Comparison of ENCODE assay signal across 15 cellular contexts in genomic region chr1:112431038-112431437, GRCh38. TPM values are rescaled to one million over a fixed set of nuclear protein-coding genes. Genes with fewer than 3 reads are reported as not detected.
DNase-seq lines count a peak whose midpoint lies in the region; FAIRE-seq and TF ChIP-seq lines count a peak whose summit lies in the region.
"Had no signal": no experiment of that assay in that cellular context is flagged by ENCODE, and none has a peak within 500 bp of the region (broad histone marks: within the 10 kb centered on the region; RNA-seq: fewer than 3 reads in every experiment).

No MANE protein-coding gene starts in this region.

- no peak overlapping the region for H3K4me3 ChIP-seq in BLaER1
- no peak overlapping the region for H3K4me3 ChIP-seq in neural progenitor cell
- no peak overlapping the region for H3K4me3 ChIP-seq in colonic mucosa
- H3K4me3 ChIP-seq: ascending aorta, thoracic aorta had no signal

- H3K9me3 Mint-ChIP-seq in neural progenitor cell: no peaks in the 10 kb centered on the region
- H3K9me3 Mint-ChIP-seq: natural killer cell treated with Interleukin-12 subunit alpha and Interleukin-12 subunit beta and Interleukin-15 and Interleukin-18, amount 100 ng/mL, for 72 hours; T-cell had no signal

- FAIRE-seq in endometrium (lab: Jason Lieb, UNC): peak; percentile 29

- H3K36me3 ChIP-seq in BLaER1 (no peaks in the 10 kb centered on the region; the same call in 1 of the 2 replicates), neural progenitor cell (no peaks in the 10 kb centered on the region), colonic mucosa (no peaks in the 10 kb centered on the region)
- H3K36me3 ChIP-seq: ascending aorta, thoracic aorta had no signal

- H3K4me1 Mint-ChIP-seq in neural progenitor cell: no peaks in the 10 kb centered on the region
- H3K4me1 Mint-ChIP-seq: T-cell had no signal

- H3K4me2 ChIP-seq in BLaER1: peak overlapping the region; percentile 77
- H3K4me2 ChIP-seq in neural progenitor cell: no peak overlapping the region

- no peak overlapping the region for H2AFZ ChIP-seq in neural progenitor cell (replicated peaks)

- H3K4me1 ChIP-seq in BLaER1 (peaks cover 30% of the 10 kb centered on the region), neural progenitor cell (no peaks in the 10 kb centered on the region), colonic mucosa (no peaks in the 10 kb centered on the region)
- H3K4me1 ChIP-seq: ascending aorta had no signal

- H3K27me3 Mint-ChIP-seq in neural progenitor cell (ENCODE audit: insufficient read depth, low read depth): no peaks in the 10 kb centered on the region

- H3F3A ChIP-seq in neural progenitor cell (ENCODE audit: low read depth): no peaks in the 10 kb centered on the region

- peaks cover 16% of the 10 kb centered on the region for H3K36me3 Mint-ChIP-seq in neural progenitor cell
- H3K36me3 Mint-ChIP-seq: natural killer cell treated with Interleukin-12 subunit alpha and Interleukin-12 subunit beta and Interleukin-15 and Interleukin-18, amount 100 ng/mL, for 72 hours; T-cell had no signal

- no peaks in the 10 kb centered on the region for H3K27me3 ChIP-seq in BLaER1
- no peaks in the 10 kb centered on the region for H3K27me3 ChIP-seq in neural progenitor cell
- H3K27me3 ChIP-seq in colonic mucosa: no peaks in the 10 kb centered on the region
- H3K27me3 ChIP-seq: ascending aorta had no signal

- peak; percentile 50 for DNase-seq in MV-4-11 (lab: John Stamatoyannopoulos, UW)
- DNase-seq in neural progenitor cell (ENCODE audit: low spot score): no peak
- no peak for DNase-seq in activated CD4-positive, alpha-beta T cell treated with anti-CD3 and anti-CD28 coated beads for 1 hour
- DNase-seq in ureter (ENCODE audit: low spot score): no peak
- DNase-seq in NCI-H1694 treated with DMSO at 0.1 percent for 48 hours (lab: John Stamatoyannopoulos, UW): no peak
- DNase-seq in colonic mucosa: no peak
- DNase-seq: effector memory CD4-positive, alpha-beta T cell; glutamatergic neuron; NCI-H1048; T-cell had no signal

- no peak overlapping the region for H3K4me3 Mint-ChIP-seq in neural progenitor cell
- H3K4me3 Mint-ChIP-seq: natural killer cell treated with Interleukin-12 subunit alpha and Interleukin-12 subunit beta and Interleukin-15 and Interleukin-18, amount 100 ng/mL, for 72 hours; T-cell had no signal

- peaks cover 26% of the 10 kb centered on the region for H3K79me2 ChIP-seq in neural progenitor cell (ENCODE audit: low read depth)

- TF ChIP-seq CTCF in neural progenitor cell (IDR thresholded peaks at IDR 0.05) (no peak), colonic mucosa (IDR thresholded peaks at IDR 0.05) (no peak)

- H3K27ac ChIP-seq in BLaER1: 0 out of 2 replicates have a peak overlapping the region, but pooled peaks have one; percentile 56
- H3K27ac ChIP-seq in neural progenitor cell: no peak overlapping the region
- H3K27ac ChIP-seq in colonic mucosa: no peak overlapping the region
- H3K27ac ChIP-seq: ascending aorta had no signal

- intact Hi-C loops in colonic mucosa (cut with DNase I): no loop called here

- no peak overlapping the region for H3K27ac Mint-ChIP-seq in neural progenitor cell
- H3K27ac Mint-ChIP-seq: natural killer cell treated with Interleukin-12 subunit alpha and Interleukin-12 subunit beta and Interleukin-15 and Interleukin-18, amount 100 ng/mL, for 72 hours; T-cell had no signal

- H3K9me3 ChIP-seq in BLaER1: no peaks in the 10 kb centered on the region
- H3K9me3 ChIP-seq in neural progenitor cell (ENCODE audit: low read depth): no peaks in the 10 kb centered on the region
- H3K9me3 ChIP-seq in colonic mucosa: no peaks in the 10 kb centered on the region
- H3K9me3 ChIP-seq: ascending aorta, thoracic aorta had no signal

- H3K9ac ChIP-seq in BLaER1 (no peak overlapping the region), neural progenitor cell (peak overlapping the region; percentile 20), colonic mucosa (ENCODE audit: low read depth in 2 of 2, low read length in 2 of 2) (no peak overlapping the region)

- H4K20me1 ChIP-seq in BLaER1 (no peaks in the 10 kb centered on the region), neural progenitor cell (ENCODE audit: low read depth) (peaks cover 15% of the 10 kb centered on the region)

RNA-seq across cellular contexts. Expression of gene CTTNBP2NL, which starts 35.0 kb away (rescaled TPM):
- total RNA-seq in neural progenitor cell (ENCODE audit: low replicate concordance) (23.2 and 27.2 TPM in 2 replicates), ureter (47.4 TPM), colonic mucosa (10 to 100 TPM; 47.1 to 93.3 TPM)
